In genomic region chr5:154570572-154571324, GRCh38 we compare ENCODE assay signal across 29 cellular contexts.
"Had no signal": no experiment of that assay in that cellular context is flagged by ENCODE, and none has a peak within 500 bp of the region (broad histone marks: within the 10 kb centered on the region; RNA-seq: fewer than 3 reads in every experiment).

No MANE protein-coding gene starts in this region.

- H3K27ac Mint-ChIP-seq: activated CD4-positive, alpha-beta T cell treated with anti-CD3 and anti-CD28 coated beads for 36 hours; activated CD8-positive, alpha-beta memory T cell treated with anti-CD3 and anti-CD28 coated beads, Interleukin-2, amount 10 ng/mL, durations not matched to agents 7 days and 5 days; activated CD8-positive, alpha-beta T cell treated with anti-CD3 and anti-CD28 coated beads, Interleukin-2, amount 10 ng/mL, durations not matched to agents 7 days and 5 days; dendritic cell treated with granulocyte-macrophage colony-stimulating factor and Interleukin-4, amounts not matched to agents 40 ng/mL and 50 ng/mL, for 4 days; endodermal cell; natural killer cell treated with Interleukin-12 subunit alpha and Interleukin-12 subunit beta and Interleukin-15 and Interleukin-18, amount 100 ng/mL, for 72 hours; stimulated activated effector memory CD8-positive, alpha-beta T cell treated with anti-CD3 and anti-CD28 coated beads, Interleukin-12 subunit alpha, Interleukin-12 subunit beta, amount 100 ng/mL, for 72 hours; stimulated activated naive CD8-positive, alpha-beta T cell treated with anti-CD3 and anti-CD28 coated beads, Interleukin-15, amount 100 ng/mL, for 72 hours had no signal

- DNase-seq: activated CD4-positive, alpha-beta T cell treated with anti-CD3 and anti-CD28 coated beads for 36 hours; activated CD4-positive, CD25-positive, alpha-beta regulatory T cell; activated CD8-positive, alpha-beta memory T cell treated with anti-CD3 and anti-CD28 coated beads, Interleukin-2, amount 10 ng/mL, durations not matched to agents 7 days and 5 days; activated CD8-positive, alpha-beta T cell treated with anti-CD3 and anti-CD28 coated beads, Interleukin-2, amount 10 ng/mL, durations not matched to agents 7 days and 5 days; activated naive CD4-positive, alpha-beta T cell; activated T-cell treated with anti-CD3 and anti-CD28 coated beads, Interleukin-2, amount 50 U/mL, for 48 hours; central memory CD4-positive, alpha-beta T cell; endodermal cell; foreskin keratinocyte; heart left ventricle; kidney glomerular epithelial cell; left lung; lower lobe of right lung; mesenchymal stem cell; mucosa of descending colon; stimulated activated CD4-positive, alpha-beta T cell treated with anti-CD3 and anti-CD28 coated beads, Interleukin-4, amount 100 ng/mL, for 24 hours; stimulated activated naive CD8-positive, alpha-beta T cell treated with anti-CD3 and anti-CD28 coated beads, Interleukin-15, amount 100 ng/mL, for 72 hours; substantia nigra; T-helper 2 cell; upper lobe of left lung had no signal

- ATAC-seq: activated CD4-positive, alpha-beta T cell treated with anti-CD3 and anti-CD28 coated beads for 36 hours; activated CD8-positive, alpha-beta memory T cell treated with anti-CD3 and anti-CD28 coated beads, Interleukin-2, amount 10 ng/mL, durations not matched to agents 7 days and 5 days; activated CD8-positive, alpha-beta T cell treated with anti-CD3 and anti-CD28 coated beads, Interleukin-2, amount 10 ng/mL, durations not matched to agents 7 days and 5 days; activated naive CD4-positive, alpha-beta T cell treated with anti-CD3 and anti-CD28 coated beads, Interleukin-2, amount 50 U/mL, for 72 hours; esophagus mucosa; foreskin keratinocyte; heart left ventricle; left lung; lower lobe of right lung; mucosa of descending colon; sciatic nerve; stimulated activated effector memory CD8-positive, alpha-beta T cell treated with anti-CD3 and anti-CD28 coated beads, Interleukin-12 subunit alpha, Interleukin-12 subunit beta, amount 100 ng/mL, for 72 hours; stimulated activated naive CD8-positive, alpha-beta T cell treated with anti-CD3 and anti-CD28 coated beads, Interleukin-15, amount 100 ng/mL, for 72 hours had no signal

- H3K36me3 Mint-ChIP-seq: activated CD8-positive, alpha-beta memory T cell treated with anti-CD3 and anti-CD28 coated beads, Interleukin-2, amount 10 ng/mL, durations not matched to agents 7 days and 5 days; activated naive CD4-positive, alpha-beta T cell treated with anti-CD3 and anti-CD28 coated beads, Interleukin-2, amount 50 U/mL, for 72 hours; natural killer cell treated with Interleukin-12 subunit alpha and Interleukin-12 subunit beta and Interleukin-15 and Interleukin-18, amount 100 ng/mL, for 72 hours; stimulated activated effector memory CD8-positive, alpha-beta T cell treated with anti-CD3 and anti-CD28 coated beads, Interleukin-12 subunit alpha, Interleukin-12 subunit beta, amount 100 ng/mL, for 72 hours had no signal

- H3K4me3 ChIP-seq: breast epithelium, heart left ventricle, left lung, lower lobe of right lung, mucosa of descending colon, skin epidermis, upper lobe of left lung, vagina had no signal

- H3K9me3 Mint-ChIP-seq: activated naive CD4-positive, alpha-beta T cell treated with anti-CD3 and anti-CD28 coated beads, Interleukin-2, amount 50 U/mL, for 72 hours; dendritic cell treated with granulocyte-macrophage colony-stimulating factor and Interleukin-4, amounts not matched to agents 40 ng/mL and 50 ng/mL, for 4 days; endodermal cell; natural killer cell treated with Interleukin-12 subunit alpha and Interleukin-12 subunit beta and Interleukin-15 and Interleukin-18, amount 100 ng/mL, for 72 hours; stimulated activated effector memory CD8-positive, alpha-beta T cell treated with anti-CD3 and anti-CD28 coated beads, Interleukin-12 subunit alpha, Interleukin-12 subunit beta, amount 100 ng/mL, for 72 hours; stimulated activated naive CD8-positive, alpha-beta T cell treated with anti-CD3 and anti-CD28 coated beads, Interleukin-15, amount 100 ng/mL, for 72 hours had no signal

- H3K9me3 ChIP-seq: breast epithelium, heart left ventricle, left lung, lower lobe of right lung, mucosa of descending colon, upper lobe of left lung, vagina had no signal

- H3K36me3 ChIP-seq: breast epithelium, heart left ventricle, left lung, lower lobe of right lung, upper lobe of left lung, vagina had no signal

- H3K4me1 Mint-ChIP-seq: activated CD4-positive, alpha-beta T cell treated with anti-CD3 and anti-CD28 coated beads for 36 hours; activated CD8-positive, alpha-beta memory T cell treated with anti-CD3 and anti-CD28 coated beads, Interleukin-2, amount 10 ng/mL, durations not matched to agents 7 days and 5 days; stimulated activated effector memory CD8-positive, alpha-beta T cell treated with anti-CD3 and anti-CD28 coated beads, Interleukin-12 subunit alpha, Interleukin-12 subunit beta, amount 100 ng/mL, for 72 hours; stimulated activated naive CD8-positive, alpha-beta T cell treated with anti-CD3 and anti-CD28 coated beads, Interleukin-15, amount 100 ng/mL, for 72 hours had no signal

- H3K4me1 ChIP-seq: breast epithelium, foreskin keratinocyte, heart left ventricle, left lung, lower lobe of right lung, upper lobe of left lung, vagina had no signal

- H3K4me3 Mint-ChIP-seq: activated CD4-positive, alpha-beta T cell treated with anti-CD3 and anti-CD28 coated beads for 36 hours; activated CD8-positive, alpha-beta memory T cell treated with anti-CD3 and anti-CD28 coated beads, Interleukin-2, amount 10 ng/mL, durations not matched to agents 7 days and 5 days; activated CD8-positive, alpha-beta T cell treated with anti-CD3 and anti-CD28 coated beads, Interleukin-2, amount 10 ng/mL, durations not matched to agents 7 days and 5 days; dendritic cell treated with granulocyte-macrophage colony-stimulating factor and Interleukin-4, amounts not matched to agents 40 ng/mL and 50 ng/mL, for 4 days; endodermal cell; natural killer cell treated with Interleukin-12 subunit alpha and Interleukin-12 subunit beta and Interleukin-15 and Interleukin-18, amount 100 ng/mL, for 72 hours; stimulated activated effector memory CD8-positive, alpha-beta T cell treated with anti-CD3 and anti-CD28 coated beads, Interleukin-12 subunit alpha, Interleukin-12 subunit beta, amount 100 ng/mL, for 72 hours; stimulated activated naive CD8-positive, alpha-beta T cell treated with anti-CD3 and anti-CD28 coated beads, Interleukin-15, amount 100 ng/mL, for 72 hours had no signal

- H3K27me3 ChIP-seq: upper lobe of left lung, vagina had no signal

- H3K27ac ChIP-seq: breast epithelium, foreskin keratinocyte, heart left ventricle, left lung, lower lobe of right lung, skin epidermis, upper lobe of left lung, vagina had no signal
